21 cellular contexts compared by ENCODE assay signal in the genomic region with DNA sequence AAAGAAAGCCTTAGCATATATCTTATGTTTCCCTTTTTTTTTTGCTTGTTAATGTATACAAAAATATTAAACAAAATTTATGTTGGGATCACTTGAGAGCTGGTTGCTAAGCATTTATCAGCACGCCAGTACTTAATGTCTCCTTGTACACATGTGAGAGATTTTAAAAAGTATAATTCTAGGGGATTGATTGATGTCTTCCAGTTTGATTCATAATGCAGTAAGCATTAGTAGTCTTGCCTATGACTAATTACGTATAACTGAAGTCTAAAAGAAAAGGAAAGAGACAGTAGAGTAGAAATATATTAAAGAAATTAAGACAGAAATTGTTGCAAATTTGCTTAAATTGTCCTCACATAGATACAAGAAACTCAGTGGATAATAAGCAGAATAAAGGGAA.
"Had no signal": no experiment of that assay in that cellular context is flagged by ENCODE, and none has a peak within 500 bp of the region (broad histone marks: within the 10 kb centered on the region; RNA-seq: fewer than 3 reads in every experiment).

No MANE protein-coding gene starts in this region.

- H3K4me3 ChIP-seq: MG63 had no signal

- H3K4me2 ChIP-seq: SK-N-SH had no signal

- H3K9me2 ChIP-seq: SK-N-SH had no signal

- H3K36me3 ChIP-seq: MG63 had no signal

- DNase-seq: Karpas-422, KG1, MG63, NCI-H1092, NCI-H1105 treated with DMSO at 0.1 percent for 48 hours, NCI-H1417 treated with DMSO at 0.1 percent for 48 hours, NCI-H146, NCI-H1694 treated with DMSO at 0.1 percent for 48 hours, NCI-H1930, NCI-H2081, NCI-H2107, NCI-H2171, NCI-H226, NCI-H446, NCI-H510A, NCI-H524 treated with DMSO at 0.1 percent for 48 hours, NCI-H69, NCI-H774, SHP77, SK-N-SH had no signal

- H3K27ac ChIP-seq: RWPE1 had no signal

- H3K9me3 ChIP-seq: MG63, SK-N-SH had no signal
